In the genomic region with DNA sequence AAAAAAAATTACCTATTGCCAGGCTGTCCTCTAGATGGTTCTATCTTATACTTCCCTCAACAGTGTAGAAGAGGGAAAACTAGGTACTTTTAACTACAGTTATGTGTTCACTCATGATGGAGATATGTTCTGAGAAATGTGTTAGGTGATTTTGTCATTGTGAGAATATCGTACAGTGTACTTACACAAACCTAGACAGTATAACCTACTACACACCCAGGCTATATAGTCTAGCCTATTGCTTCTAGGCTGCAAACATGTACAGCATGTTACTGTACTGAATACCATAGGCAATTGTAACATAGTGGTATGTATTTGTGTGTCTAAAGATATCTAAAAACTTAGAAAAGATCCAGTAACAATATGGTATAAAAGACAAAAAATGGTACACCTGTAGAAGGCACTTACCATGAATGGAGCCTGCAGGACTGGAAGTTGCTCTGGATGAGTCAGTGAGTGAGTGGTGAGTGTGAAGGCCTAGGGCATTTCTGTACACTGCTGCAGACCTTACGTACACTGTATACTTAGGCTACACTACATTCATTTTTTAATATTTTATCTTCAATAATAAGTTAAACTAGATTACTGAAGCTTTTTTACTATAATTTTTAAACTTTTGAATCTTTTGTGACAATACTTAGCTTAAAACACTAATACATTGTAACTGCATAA, we compare ENCODE assay signal across 2 cellular contexts.
TF ChIP-seq lines count a peak whose summit lies in the region.

No MANE protein-coding gene starts in this region.

TF ChIP-seq in HEK293, 187 proteins besides CTCF, POLR2A, EP300 and RAD21:
- TF ChIP-seq, protein P1, sequence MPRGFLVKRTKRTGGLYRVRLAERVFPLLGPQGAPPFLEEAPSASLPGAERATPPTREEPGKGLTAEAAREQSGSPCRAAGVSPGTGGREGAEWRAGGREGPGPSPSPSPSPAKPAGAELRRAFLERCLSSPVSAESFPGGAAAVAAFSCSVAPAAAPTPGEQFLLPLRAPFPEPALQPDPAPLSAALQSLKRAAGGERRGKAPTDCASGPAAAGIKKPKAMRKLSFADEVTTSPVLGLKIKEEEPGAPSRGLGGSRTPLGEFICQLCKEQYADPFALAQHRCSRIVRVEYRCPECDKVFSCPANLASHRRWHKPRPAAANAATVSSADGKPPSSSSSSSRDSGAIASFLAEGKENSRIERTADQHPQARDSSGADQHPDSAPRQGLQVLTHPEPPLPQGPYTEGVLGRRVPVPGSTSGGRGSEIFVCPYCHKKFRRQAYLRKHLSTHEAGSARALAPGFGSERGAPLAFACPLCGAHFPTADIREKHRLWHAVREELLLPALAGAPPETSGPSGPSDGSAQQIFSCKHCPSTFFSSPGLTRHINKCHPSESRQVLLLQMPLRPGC (tag by site-specific recombination; IDR thresholded peaks at IDR 0.05) = no peak
- TF ChIP-seq ZNF174 (tag by site-specific recombination; IDR thresholded peaks at IDR 0.05) (no peak), SCRT2 (tag by site-specific recombination; IDR thresholded peaks at IDR 0.05) (0 out of 2 replicates have a peak, but pooled peaks have one; percentile 20), ZNF623 (tag by site-specific recombination; IDR thresholded peaks at IDR 0.05) (no peak), KLF1 (tag by site-specific recombination; IDR thresholded peaks at IDR 0.05) (no peak)

TF ChIP-seq in GM12878, 131 proteins besides CTCF, POLR2A, EP300 and RAD21 (continued from another document):
- TF ChIP-seq, protein P2, sequence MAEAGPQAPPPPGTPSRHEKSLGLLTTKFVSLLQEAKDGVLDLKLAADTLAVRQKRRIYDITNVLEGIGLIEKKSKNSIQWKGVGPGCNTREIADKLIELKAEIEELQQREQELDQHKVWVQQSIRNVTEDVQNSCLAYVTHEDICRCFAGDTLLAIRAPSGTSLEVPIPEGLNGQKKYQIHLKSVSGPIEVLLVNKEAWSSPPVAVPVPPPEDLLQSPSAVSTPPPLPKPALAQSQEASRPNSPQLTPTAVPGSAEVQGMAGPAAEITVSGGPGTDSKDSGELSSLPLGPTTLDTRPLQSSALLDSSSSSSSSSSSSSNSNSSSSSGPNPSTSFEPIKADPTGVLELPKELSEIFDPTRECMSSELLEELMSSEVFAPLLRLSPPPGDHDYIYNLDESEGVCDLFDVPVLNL (IDR thresholded peaks at IDR 0.05; ENCODE audit: low read depth, low read length) = no peak
